Comparison of ENCODE assay signal across 12 cellular contexts in genomic region chr6:66396145-66396544, GRCh38.
DNase-seq lines count a peak whose midpoint lies in the region; ATAC-seq, FAIRE-seq and TF ChIP-seq lines count a peak whose summit lies in the region.
"Had no signal": no experiment of that assay in that cellular context is flagged by ENCODE, and none has a peak within 500 bp of the region (broad histone marks: within the 10 kb centered on the region; RNA-seq: fewer than 3 reads in every experiment).

No MANE protein-coding gene starts in this region.

- CTCF ChIA-PET in GM12878 (lab: Yijun Ruan, JAX), result interaction anchor here (1.0 to 1.2 kb wide), 2 partner anchors 14 to 38 kb away, joined by 4 to 5 read pairs; no protein-coding TSS in a partner anchor
- CTCF ChIA-PET in CD8-positive, alpha-beta memory T cell (lab: Charles Lee), result no interaction called here

- no peaks in the 10 kb centered on the region for H3K36me3 Mint-ChIP-seq in CD8-positive, alpha-beta memory T cell

- no peak overlapping the region for H3K23ac ChIP-seq in trophoblast cell (ENCODE audit: low read length)

- H3K27ac Mint-ChIP-seq in CD8-positive, alpha-beta memory T cell, result no peak overlapping the region

- H2AFZ ChIP-seq in GM12878 (ENCODE audit: control insufficient read depth, low read depth, low read length) (no peak overlapping the region), trophoblast cell (ENCODE audit: insufficient read depth, low read length, poor library complexity) (no peak overlapping the region)

- no peak for TF ChIP-seq CTCF in GM12878 (IDR thresholded peaks at IDR 0.05 in 2 of 3, conservative IDR thresholded peaks at IDR 0.05 in 1 of 3; ENCODE audit: control insufficient read depth in 2 of 3, extremely low read depth in 1 of 3, insufficient read depth in 1 of 3, low read depth in 3 of 3, low read length in 3 of 3)
- TF ChIP-seq CTCF in kidney (IDR thresholded peaks at IDR 0.05; ENCODE audit: borderline replicate concordance, extremely low read depth, insufficient read depth), result no peak

- no peak overlapping the region for H2AK5ac ChIP-seq in trophoblast cell (ENCODE audit: low read length)

- TF ChIP-seq POLR2A in GM12878 (IDR thresholded peaks at IDR 0.05; ENCODE audit: low read depth, low read length), result no peak

- no peaks in the 10 kb centered on the region for H4K20me1 ChIP-seq in GM12878 (ENCODE audit: control insufficient read depth, insufficient read depth)
- H4K20me1 ChIP-seq: BLaER1 had no signal

- no peak overlapping the region for H3K4me3 ChIP-seq in GM12878
- no peak overlapping the region for H3K4me3 ChIP-seq in kidney (ENCODE audit: low read length in 2 of 2)
- peak overlapping the region; percentile 10 for H3K4me3 ChIP-seq in trophoblast cell (ENCODE audit: low read depth, low read length)
- H3K4me3 ChIP-seq in CD8-positive, alpha-beta memory T cell (ENCODE audit: low read length), result no peak overlapping the region
- H3K4me3 ChIP-seq: A549, BLaER1 had no signal

- H3K14ac ChIP-seq in trophoblast cell (ENCODE audit: low read length), result no peak overlapping the region

- H3K9ac ChIP-seq in GM12878 (ENCODE audit: control insufficient read depth, insufficient read depth, low read length) (no peak overlapping the region), kidney (ENCODE audit: low read length in 2 of 2) (no peak overlapping the region), trophoblast cell (ENCODE audit: low read length) (no peak overlapping the region)
- H3K9ac ChIP-seq: BLaER1 had no signal

- H3K4me1 ChIP-seq in GM12878 (ENCODE audit: control insufficient read depth, insufficient read depth, low read length) (no peaks in the 10 kb centered on the region), kidney (ENCODE audit: control insufficient read depth in 1 of 2, insufficient read depth in 1 of 2, low read depth in 1 of 2, low read length in 2 of 2) (no peaks in the 10 kb centered on the region), trophoblast cell (ENCODE audit: control insufficient read depth in 1 of 2, insufficient read depth in 2 of 2, low read length in 2 of 2) (no peaks in the 10 kb centered on the region)
- H3K4me1 ChIP-seq in CD8-positive, alpha-beta memory T cell (ENCODE audit: insufficient read depth, low read length), result no peaks in the 10 kb centered on the region
- H3K4me1 ChIP-seq: A549 had no signal

- WGBS in GM12878 (ENCODE audit: insufficient coverage, insufficient replicate concordance, low lambda C conversion rate, missing lambda C conversion rate), result 27% methylated on average over 6 of the region's 6 CpGs
- no CpG with 5 or more reads among the region's 6 CpGs for WGBS in trophoblast cell (ENCODE audit: extremely low coverage, insufficient coverage, insufficient read length)

- H2BK120ac ChIP-seq in trophoblast cell (ENCODE audit: insufficient read depth, low read length, poor library complexity), result no peak overlapping the region

- no peak overlapping the region for H4K8ac ChIP-seq in trophoblast cell (ENCODE audit: low read depth, low read length)

- peak; percentile 43 for ATAC-seq in GM12878
- ATAC-seq: A549 had no signal

- DNase-seq in GM12878 (ENCODE audit: low read depth, low spot score) (no peak), kidney (peak; percentile 37), trophoblast cell (no peak), NCI-H2107 treated with DMSO at 0.1 percent for 48 hours (lab: John Stamatoyannopoulos, UW; ENCODE audit: unreplicated experiment) (no peak), NCI-H226 (no peak), NCI-H1436 (lab: John Stamatoyannopoulos, UW) (no peak)
- no peak for DNase-seq in CD8-positive, alpha-beta memory T cell
- DNase-seq: GF-D8, IMR-90 had no signal

- POLR2A ChIA-PET in GM12878 (lab: Charles Lee), result no interaction called here
- POLR2A ChIA-PET in CD8-positive, alpha-beta memory T cell (lab: Charles Lee), result no interaction called here

- intact Hi-C loops in GM12878 (cut with micrococcal nuclease; ENCODE audit: unreplicated experiment), result no loop called here
- intact Hi-C loops in kidney (cut with DNase I), result no loop called here

- H4K12ac ChIP-seq in trophoblast cell (ENCODE audit: low read depth, low read length), result no peak overlapping the region

- H3K36me3 ChIP-seq in GM12878 (ENCODE audit: control insufficient read depth in 2 of 2, insufficient read depth in 2 of 2, low read length in 1 of 2), result no peaks in the 10 kb centered on the region
- H3K36me3 ChIP-seq in kidney (ENCODE audit: control insufficient read depth in 1 of 2, insufficient read depth in 2 of 2, low read length in 2 of 2), result no peaks in the 10 kb centered on the region
- no peaks in the 10 kb centered on the region for H3K36me3 ChIP-seq in trophoblast cell (ENCODE audit: control insufficient read depth in 1 of 2, insufficient read depth in 2 of 2, low read length in 2 of 2)
- no peaks in the 10 kb centered on the region for H3K36me3 ChIP-seq in CD8-positive, alpha-beta memory T cell (ENCODE audit: insufficient read depth, low read length)
- H3K36me3 ChIP-seq: BLaER1 had no signal

- H3K4me1 Mint-ChIP-seq in CD8-positive, alpha-beta memory T cell, result no peaks in the 10 kb centered on the region

- TF ChIP-seq EP300 in GM12878 (IDR thresholded peaks at IDR 0.05; ENCODE audit: borderline replicate concordance in 1 of 2, control insufficient read depth in 1 of 2, low read depth in 2 of 2, low read length in 2 of 2), result no peak

- no peaks in the 10 kb centered on the region for H3K79me2 ChIP-seq in GM12878 (ENCODE audit: control insufficient read depth, insufficient read depth, low read length)
- H3K79me2 ChIP-seq in trophoblast cell (ENCODE audit: control insufficient read depth, insufficient read depth, low read length, poor library complexity), result no peaks in the 10 kb centered on the region

- H2BK12ac ChIP-seq in trophoblast cell (ENCODE audit: low read length), result no peak overlapping the region

- H3K4me2 ChIP-seq in GM12878 (ENCODE audit: control insufficient read depth, insufficient read depth), result no peak overlapping the region
- H3K4me2 ChIP-seq in trophoblast cell (ENCODE audit: low read length), result no peak overlapping the region
- H3K4me2 ChIP-seq: A549, BLaER1 had no signal

- SMC1A ChIA-PET in GM12878 (lab: Charles Lee; ENCODE audit: uncharacterized antibody, unreplicated experiment), result no interaction called here

- in situ Hi-C loops in GM12878 (cut with MboI), result no loop called here

- RAD21 ChIA-PET in GM12878 (lab: Charles Lee; ENCODE audit: unreplicated experiment), result no interaction called here

- H3K9me3 ChIP-seq in GM12878 (replicated peaks; ENCODE audit: control insufficient read depth, insufficient read depth, low read length), result no peaks in the 10 kb centered on the region
- H3K9me3 ChIP-seq in kidney (ENCODE audit: control insufficient read depth in 1 of 2, low read length in 2 of 2), result no peaks in the 10 kb centered on the region
- H3K9me3 ChIP-seq in trophoblast cell (ENCODE audit: insufficient read depth, low read depth, low read length), result peaks cover 5% of the 10 kb centered on the region
- no peaks in the 10 kb centered on the region for H3K9me3 ChIP-seq in CD8-positive, alpha-beta memory T cell (ENCODE audit: low read length)
- H3K9me3 ChIP-seq: A549 had no signal

- H3K27me3 Mint-ChIP-seq in CD8-positive, alpha-beta memory T cell, result no peaks in the 10 kb centered on the region

- no peaks in the 10 kb centered on the region for H3K27me3 ChIP-seq in GM12878 (replicated peaks in 1 of 2; ENCODE audit: control insufficient read depth in 2 of 2, insufficient read depth in 2 of 2, low read length in 1 of 2)
- H3K27me3 ChIP-seq in trophoblast cell (ENCODE audit: insufficient read depth, low read length), result no peaks in the 10 kb centered on the region
- no peaks in the 10 kb centered on the region for H3K27me3 ChIP-seq in CD8-positive, alpha-beta memory T cell (ENCODE audit: insufficient read depth, low read length, poor library complexity, severe bottlenecking)
- H3K27me3 ChIP-seq: BLaER1 had no signal

- H3K4ac ChIP-seq in trophoblast cell (ENCODE audit: low read depth, low read length), result no peak overlapping the region

- no peak overlapping the region for H3K27ac ChIP-seq in GM12878 (ENCODE audit: control insufficient read depth, insufficient read depth)
- no peak overlapping the region for H3K27ac ChIP-seq in kidney (ENCODE audit: low read depth in 2 of 2, low read length in 2 of 2)
- H3K27ac ChIP-seq in trophoblast cell (ENCODE audit: low read depth, low read length), result no peak overlapping the region
- no peak overlapping the region for H3K27ac ChIP-seq in CD8-positive, alpha-beta memory T cell (ENCODE audit: low read depth, low read length)
- H3K27ac ChIP-seq: A549, BLaER1 had no signal

- H3K4me3 Mint-ChIP-seq in CD8-positive, alpha-beta memory T cell, result no peak overlapping the region

- FAIRE-seq in GM12878 (lab: Jason Lieb, UNC) (no peak), kidney (lab: Jason Lieb, UNC) (no peak)
- FAIRE-seq: A549, H54 had no signal

- no peak overlapping the region for H4K91ac ChIP-seq in trophoblast cell (ENCODE audit: low read depth, low read length)

- no peaks in the 10 kb centered on the region for H3K79me1 ChIP-seq in trophoblast cell (ENCODE audit: low read length)

- no TSS peak for BruUV-seq in GM12878 (replicated peaks; lab: Mats Ljungman, UMichigan)

- no peak overlapping the region for H2BK5ac ChIP-seq in trophoblast cell (ENCODE audit: low read depth, low read length, poor library complexity)

- TF ChIP-seq RAD21 in GM12878 (IDR thresholded peaks at IDR 0.05; ENCODE audit: insufficient read depth, low read depth, low read length), result no peak

- H3K18ac ChIP-seq in trophoblast cell (ENCODE audit: low read length), result no peak overlapping the region

- peaks cover 6 to 21% (median 13%) of the 10 kb centered on the region in 5 donors for H3K9me3 Mint-ChIP-seq in CD8-positive, alpha-beta memory T cell

TF ChIP-seq in GM12878, 131 proteins besides CTCF, POLR2A, EP300 and RAD21 (continues in another document):
- no peak for TF ChIP-seq FOXK2 (IDR thresholded peaks at IDR 0.05)
